Comparison of ENCODE assay signal across 27 cellular contexts in the genomic region with DNA sequence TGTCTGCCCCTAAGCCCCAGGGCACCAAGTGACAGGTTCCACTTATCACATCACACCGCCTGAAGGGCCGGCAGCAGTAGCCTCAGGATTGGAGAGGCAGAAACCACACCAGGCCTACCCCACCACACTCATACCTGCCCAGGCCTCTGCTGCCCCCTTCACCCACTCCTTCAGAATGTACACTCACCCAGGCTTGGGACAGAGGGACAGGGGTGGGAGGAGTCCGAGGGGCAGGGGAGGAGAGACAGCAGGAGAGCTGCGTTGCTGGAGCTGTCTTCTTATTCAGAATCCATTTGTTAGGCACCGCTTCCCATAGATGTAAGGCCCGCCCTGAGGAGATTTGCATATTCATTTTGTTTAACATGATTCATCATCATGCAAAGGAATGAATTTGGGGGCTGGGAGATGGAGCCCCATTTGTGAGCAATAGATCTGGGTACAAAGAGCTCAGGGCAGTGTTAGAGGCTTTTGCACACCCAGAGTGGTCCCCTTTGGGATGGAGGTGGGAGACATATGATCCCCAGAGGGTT.
"Had no signal": no experiment of that assay in that cellular context is flagged by ENCODE, and none has a peak within 500 bp of the region (broad histone marks: within the 10 kb centered on the region; RNA-seq: fewer than 3 reads in every experiment).

No MANE protein-coding gene starts in this region.

- H3K4me1 ChIP-seq: breast epithelium, esophagus muscularis mucosa had no signal

- H3K4me1 Mint-ChIP-seq: activated T-helper 17 cell treated with anti-CD3 and anti-CD28 coated beads, Interleukin-2, amount 50 U/mL, for 72 hours; central memory CD8-positive, alpha-beta T cell; memory B cell; stimulated activated effector memory CD8-positive, alpha-beta T cell treated with anti-CD3 and anti-CD28 coated beads, Interleukin-12 subunit alpha, Interleukin-12 subunit beta, amount 100 ng/mL, for 72 hours had no signal

- H3K27me3 Mint-ChIP-seq: activated T-cell treated with anti-CD3 and anti-CD28 coated beads, Interleukin-2, amount 50 U/mL, for 24 hours had no signal

- H3K27ac ChIP-seq: breast epithelium, dorsolateral prefrontal cortex, esophagus muscularis mucosa, gastrocnemius medialis, thoracic aorta had no signal

- H3K4me3 ChIP-seq: breast epithelium, dorsolateral prefrontal cortex, esophagus muscularis mucosa, gastrocnemius medialis, thoracic aorta had no signal

- DNase-seq: activated CD4-positive, alpha-beta T cell treated with anti-CD3 and anti-CD28 coated beads, Interleukin-2, amount 50 U/mL, for 4 hours; activated CD8-positive, alpha-beta memory T cell treated with anti-CD3 and anti-CD28 coated beads for 24 hours; activated CD8-positive, alpha-beta memory T cell treated with anti-CD3 and anti-CD28 coated beads, Interleukin-2, amount 50 U/mL, for 4 hours; activated T-cell treated with anti-CD3 and anti-CD28 coated beads, Interleukin-2, amount 50 U/mL, for 24 hours; dorsolateral prefrontal cortex; gastrocnemius medialis; left colon; occipital lobe; posterior cingulate gyrus; small intestine; stimulated activated CD4-positive, alpha-beta T cell treated with anti-CD3 and anti-CD28 coated beads, Interleukin-2, amount 100 ng/mL, for 24 hours; T-helper 1 cell had no signal

- ATAC-seq: activated naive CD4-positive, alpha-beta T cell treated with anti-CD3 and anti-CD28 coated beads, Interleukin-2, amount 50 U/mL, for 72 hours; activated T-helper 17 cell treated with anti-CD3 and anti-CD28 coated beads, Interleukin-2, amount 50 U/mL, for 72 hours; gastrocnemius medialis; left colon; sciatic nerve; stimulated activated effector memory CD8-positive, alpha-beta T cell treated with anti-CD3 and anti-CD28 coated beads, Interleukin-12 subunit alpha, Interleukin-12 subunit beta, amount 100 ng/mL, for 72 hours had no signal

- FAIRE-seq: astrocyte, colon, keratinocyte, small intestine, TTC549 had no signal

- H3K36me3 Mint-ChIP-seq: activated naive CD4-positive, alpha-beta T cell treated with anti-CD3 and anti-CD28 coated beads, Interleukin-2, amount 50 U/mL, for 72 hours; stimulated activated effector memory CD8-positive, alpha-beta T cell treated with anti-CD3 and anti-CD28 coated beads, Interleukin-12 subunit alpha, Interleukin-12 subunit beta, amount 100 ng/mL, for 72 hours; type B pancreatic cell had no signal

- H3K36me3 ChIP-seq: breast epithelium, esophagus muscularis mucosa, gastrocnemius medialis, thoracic aorta had no signal

- H3K27me3 ChIP-seq: breast epithelium, dorsolateral prefrontal cortex, esophagus muscularis mucosa, gastrocnemius medialis had no signal

- H3K9me3 ChIP-seq: breast epithelium, esophagus muscularis mucosa, gastrocnemius medialis, thoracic aorta had no signal

- H3K9me3 Mint-ChIP-seq: activated naive CD4-positive, alpha-beta T cell treated with anti-CD3 and anti-CD28 coated beads, Interleukin-2, amount 50 U/mL, for 72 hours; activated T-cell treated with anti-CD3 and anti-CD28 coated beads, Interleukin-2, amount 50 U/mL, for 24 hours; activated T-helper 17 cell treated with anti-CD3 and anti-CD28 coated beads, Interleukin-2, amount 50 U/mL, for 72 hours; central memory CD8-positive, alpha-beta T cell; stimulated activated effector memory CD8-positive, alpha-beta T cell treated with anti-CD3 and anti-CD28 coated beads, Interleukin-12 subunit alpha, Interleukin-12 subunit beta, amount 100 ng/mL, for 72 hours; type B pancreatic cell had no signal

- H3K27ac Mint-ChIP-seq: activated T-cell treated with anti-CD3 and anti-CD28 coated beads, Interleukin-2, amount 50 U/mL, for 24 hours; activated T-helper 17 cell treated with anti-CD3 and anti-CD28 coated beads, Interleukin-2, amount 50 U/mL, for 72 hours; memory B cell; nephron; stimulated activated effector memory CD8-positive, alpha-beta T cell treated with anti-CD3 and anti-CD28 coated beads, Interleukin-12 subunit alpha, Interleukin-12 subunit beta, amount 100 ng/mL, for 72 hours; type B pancreatic cell had no signal

- H3K4me3 Mint-ChIP-seq: activated T-cell treated with anti-CD3 and anti-CD28 coated beads, Interleukin-2, amount 50 U/mL, for 24 hours; activated T-helper 17 cell treated with anti-CD3 and anti-CD28 coated beads, Interleukin-2, amount 50 U/mL, for 72 hours; central memory CD8-positive, alpha-beta T cell; memory B cell; nephron; stimulated activated effector memory CD8-positive, alpha-beta T cell treated with anti-CD3 and anti-CD28 coated beads, Interleukin-12 subunit alpha, Interleukin-12 subunit beta, amount 100 ng/mL, for 72 hours; type B pancreatic cell had no signal
